ENCODE assay signal across 1 cellular context in the genomic region with DNA sequence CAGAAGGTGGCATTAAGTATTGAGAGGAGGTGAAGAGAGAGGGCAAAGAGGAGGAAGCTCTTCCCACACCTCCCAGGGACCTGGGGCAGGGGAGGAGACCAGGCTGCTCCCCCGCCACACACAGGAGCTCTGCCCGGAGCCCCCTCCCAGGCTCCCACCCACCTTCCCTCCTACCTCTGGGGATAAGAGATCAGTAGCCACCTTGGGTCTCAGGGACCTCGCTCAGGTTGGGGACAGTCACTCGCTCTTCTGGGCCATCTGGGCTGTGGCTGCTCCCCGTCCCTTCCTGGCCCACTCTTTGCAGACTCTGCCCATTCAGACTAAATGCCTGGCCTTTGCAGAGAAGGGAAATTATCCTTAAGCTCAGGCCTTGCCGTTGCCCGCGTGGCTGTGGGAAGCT.
TF ChIP-seq lines count a peak whose summit lies in the region.

No MANE protein-coding gene starts in this region.

TF ChIP-seq in HepG2, 621 proteins besides CTCF, POLR2A, EP300 and RAD21:
- TF ChIP-seq, protein P1, sequence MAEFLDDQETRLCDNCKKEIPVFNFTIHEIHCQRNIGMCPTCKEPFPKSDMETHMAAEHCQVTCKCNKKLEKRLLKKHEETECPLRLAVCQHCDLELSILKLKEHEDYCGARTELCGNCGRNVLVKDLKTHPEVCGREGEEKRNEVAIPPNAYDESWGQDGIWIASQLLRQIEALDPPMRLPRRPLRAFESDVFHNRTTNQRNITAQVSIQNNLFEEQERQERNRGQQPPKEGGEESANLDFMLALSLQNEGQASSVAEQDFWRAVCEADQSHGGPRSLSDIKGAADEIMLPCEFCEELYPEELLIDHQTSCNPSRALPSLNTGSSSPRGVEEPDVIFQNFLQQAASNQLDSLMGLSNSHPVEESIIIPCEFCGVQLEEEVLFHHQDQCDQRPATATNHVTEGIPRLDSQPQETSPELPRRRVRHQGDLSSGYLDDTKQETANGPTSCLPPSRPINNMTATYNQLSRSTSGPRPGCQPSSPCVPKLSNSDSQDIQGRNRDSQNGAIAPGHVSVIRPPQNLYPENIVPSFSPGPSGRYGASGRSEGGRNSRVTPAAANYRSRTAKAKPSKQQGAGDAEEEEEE (CRISPR knock-in tag; IDR thresholded peaks at IDR 0.05; ENCODE audit: borderline replicate concordance), result no peak
- no peak for TF ChIP-seq POLR2AphosphoS5 (IDR thresholded peaks at IDR 0.05; ENCODE audit: low read depth, low read length)
- no peak for TF ChIP-seq SMAD3 (CRISPR knock-in tag; IDR thresholded peaks at IDR 0.05)
- no peak for TF ChIP-seq ZNF766 (CRISPR knock-in tag; IDR thresholded peaks at IDR 0.05; ENCODE audit: borderline replicate concordance)
- TF ChIP-seq, protein P2, sequence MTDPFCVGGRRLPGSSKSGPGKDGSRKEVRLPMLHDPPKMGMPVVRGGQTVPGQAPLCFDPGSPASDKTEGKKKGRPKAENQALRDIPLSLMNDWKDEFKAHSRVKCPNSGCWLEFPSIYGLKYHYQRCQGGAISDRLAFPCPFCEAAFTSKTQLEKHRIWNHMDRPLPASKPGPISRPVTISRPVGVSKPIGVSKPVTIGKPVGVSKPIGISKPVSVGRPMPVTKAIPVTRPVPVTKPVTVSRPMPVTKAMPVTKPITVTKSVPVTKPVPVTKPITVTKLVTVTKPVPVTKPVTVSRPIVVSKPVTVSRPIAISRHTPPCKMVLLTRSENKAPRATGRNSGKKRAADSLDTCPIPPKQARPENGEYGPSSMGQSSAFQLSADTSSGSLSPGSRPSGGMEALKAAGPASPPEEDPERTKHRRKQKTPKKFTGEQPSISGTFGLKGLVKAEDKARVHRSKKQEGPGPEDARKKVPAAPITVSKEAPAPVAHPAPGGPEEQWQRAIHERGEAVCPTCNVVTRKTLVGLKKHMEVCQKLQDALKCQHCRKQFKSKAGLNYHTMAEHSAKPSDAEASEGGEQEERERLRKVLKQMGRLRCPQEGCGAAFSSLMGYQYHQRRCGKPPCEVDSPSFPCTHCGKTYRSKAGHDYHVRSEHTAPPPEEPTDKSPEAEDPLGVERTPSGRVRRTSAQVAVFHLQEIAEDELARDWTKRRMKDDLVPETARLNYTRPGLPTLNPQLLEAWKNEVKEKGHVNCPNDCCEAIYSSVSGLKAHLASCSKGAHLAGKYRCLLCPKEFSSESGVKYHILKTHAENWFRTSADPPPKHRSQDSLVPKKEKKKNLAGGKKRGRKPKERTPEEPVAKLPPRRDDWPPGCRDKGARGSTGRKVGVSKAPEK (CRISPR knock-in tag; IDR thresholded peaks at IDR 0.05; ENCODE audit: borderline replicate concordance), result no peak
- TF ChIP-seq ZNF841 (CRISPR knock-in tag; IDR thresholded peaks at IDR 0.05; ENCODE audit: borderline replicate concordance), result no peak
- no peak for TF ChIP-seq CREB1 (IDR thresholded peaks at IDR 0.05)
- TF ChIP-seq CREB1 (CRISPR knock-in tag; IDR thresholded peaks at IDR 0.05), result no peak
- no peak for TF ChIP-seq KDM1A (CRISPR knock-in tag; IDR thresholded peaks at IDR 0.05)
- TF ChIP-seq KLF6 (CRISPR knock-in tag; IDR thresholded peaks at IDR 0.05), result no peak
- TF ChIP-seq ZNF317 (CRISPR knock-in tag; IDR thresholded peaks at IDR 0.05), result no peak
- no peak for TF ChIP-seq TMF1 (CRISPR knock-in tag; IDR thresholded peaks at IDR 0.05; ENCODE audit: low read depth)
- TF ChIP-seq ZNF788 (CRISPR knock-in tag; IDR thresholded peaks at IDR 0.05; ENCODE audit: borderline replicate concordance), result no peak
- TF ChIP-seq ATAD3A (CRISPR knock-in tag; IDR thresholded peaks at IDR 0.05), result no peak
- TF ChIP-seq HNF4G (IDR thresholded peaks at IDR 0.05; ENCODE audit: borderline replicate concordance, low read depth, low read length), result no peak
- TF ChIP-seq HNF4G (CRISPR knock-in tag; IDR thresholded peaks at IDR 0.05; ENCODE audit: borderline replicate concordance, low read depth), result no peak
- TF ChIP-seq, protein P3, sequence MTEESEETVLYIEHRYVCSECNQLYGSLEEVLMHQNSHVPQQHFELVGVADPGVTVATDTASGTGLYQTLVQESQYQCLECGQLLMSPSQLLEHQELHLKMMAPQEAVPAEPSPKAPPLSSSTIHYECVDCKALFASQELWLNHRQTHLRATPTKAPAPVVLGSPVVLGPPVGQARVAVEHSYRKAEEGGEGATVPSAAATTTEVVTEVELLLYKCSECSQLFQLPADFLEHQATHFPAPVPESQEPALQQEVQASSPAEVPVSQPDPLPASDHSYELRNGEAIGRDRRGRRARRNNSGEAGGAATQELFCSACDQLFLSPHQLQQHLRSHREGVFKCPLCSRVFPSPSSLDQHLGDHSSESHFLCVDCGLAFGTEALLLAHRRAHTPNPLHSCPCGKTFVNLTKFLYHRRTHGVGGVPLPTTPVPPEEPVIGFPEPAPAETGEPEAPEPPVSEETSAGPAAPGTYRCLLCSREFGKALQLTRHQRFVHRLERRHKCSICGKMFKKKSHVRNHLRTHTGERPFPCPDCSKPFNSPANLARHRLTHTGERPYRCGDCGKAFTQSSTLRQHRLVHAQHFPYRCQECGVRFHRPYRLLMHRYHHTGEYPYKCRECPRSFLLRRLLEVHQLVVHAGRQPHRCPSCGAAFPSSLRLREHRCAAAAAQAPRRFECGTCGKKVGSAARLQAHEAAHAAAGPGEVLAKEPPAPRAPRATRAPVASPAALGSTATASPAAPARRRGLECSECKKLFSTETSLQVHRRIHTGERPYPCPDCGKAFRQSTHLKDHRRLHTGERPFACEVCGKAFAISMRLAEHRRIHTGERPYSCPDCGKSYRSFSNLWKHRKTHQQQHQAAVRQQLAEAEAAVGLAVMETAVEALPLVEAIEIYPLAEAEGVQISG (CRISPR knock-in tag; IDR thresholded peaks at IDR 0.05), result no peak
- TF ChIP-seq ZFP82 (CRISPR knock-in tag; IDR thresholded peaks at IDR 0.05; ENCODE audit: borderline replicate concordance), result no peak
- no peak for TF ChIP-seq MAFG (CRISPR knock-in tag; IDR thresholded peaks at IDR 0.05)
- TF ChIP-seq ZNF251 (CRISPR knock-in tag; IDR thresholded peaks at IDR 0.05), result no peak
TF ChIP-seq in HepG2: peak in this region for 0.
